In genomic region chr5:146656638-146657037, GRCh38 we compare ENCODE assay signal across 21 cellular contexts.
A peak's percentile ranks its signal among the peaks of the same experiment; 100 is the strongest.
DNase-seq lines count a peak whose midpoint lies in the region; ATAC-seq and TF ChIP-seq lines count a peak whose summit lies in the region.
"Had no signal": no experiment of that assay in that cellular context is flagged by ENCODE, and none has a peak within 500 bp of the region (broad histone marks: within the 10 kb centered on the region; RNA-seq: fewer than 3 reads in every experiment).

No MANE protein-coding gene starts in this region.

- ATAC-seq in omental fat pad (ENCODE audit: low FRiP score) (peak; percentile 89), PC-3 (no peak), lower lobe of right lung (no peak), GM19397 (IDR thresholded peaks at IDR 0.05; ENCODE audit: unreplicated experiment) (no peak)
- ATAC-seq: A549, GM12878, GM23338 had no signal

- H3F3A ChIP-seq in PC-3 (ENCODE audit: low read length, unreplicated experiment), result no peaks in the 10 kb centered on the region

- no TSS peak for BruUV-seq in PC-3 (replicated peaks; lab: Mats Ljungman, UMichigan)

- intact Hi-C loops in PC-3 (cut with micrococcal nuclease) (no loop called here), lower lobe of right lung (cut with DNase I) (no loop called here)

- CTCF ChIA-PET in PC-3 (lab: Charles Lee), result no interaction called here

- no peak overlapping the region for H2AFZ ChIP-seq in PC-3 (ENCODE audit: low read length)
- H2AFZ ChIP-seq: GM23338 had no signal

- no peak overlapping the region for H3K4me2 ChIP-seq in PC-3 (ENCODE audit: low read length)
- H3K4me2 ChIP-seq: A549, GM23338 had no signal

- H3K4me3 ChIP-seq in PC-3 (ENCODE audit: low read length) (no peak overlapping the region), lower lobe of right lung (no peak overlapping the region)
- H3K4me3 ChIP-seq: A549, GM12878, GM23338, HAP-1 had no signal

- H3K27ac ChIP-seq in PC-3 (ENCODE audit: low read length) (no peak overlapping the region), lower lobe of right lung (no peak overlapping the region)
- H3K27ac ChIP-seq: A549 had no signal

- H3K9me3 ChIP-seq in PC-3 (ENCODE audit: low read length) (no peaks in the 10 kb centered on the region), lower lobe of right lung (no peaks in the 10 kb centered on the region)
- H3K9me3 ChIP-seq: A549, Caco-2, HAP-1 had no signal

- H3K27me3 ChIP-seq in PC-3 (ENCODE audit: low read length) (peaks cover 85% of the 10 kb centered on the region), lower lobe of right lung (ENCODE audit: low read depth) (no peaks in the 10 kb centered on the region)

- H4K20me1 ChIP-seq in PC-3 (ENCODE audit: low read length), result no peaks in the 10 kb centered on the region

- no peaks in the 10 kb centered on the region for H3K9me2 ChIP-seq in PC-3 (replicated peaks; ENCODE audit: low read length)

- TF ChIP-seq CTCF in omental fat pad (IDR thresholded peaks at IDR 0.05) (no peak), PC-3 (conservative IDR thresholded peaks at IDR 0.05; ENCODE audit: low read depth, low read length) (no peak), lower lobe of right lung (IDR thresholded peaks at IDR 0.05) (no peak)

- H3K9ac ChIP-seq in PC-3 (ENCODE audit: low read length), result no peak overlapping the region

- DNase-seq in NCI-H2171 treated with DMSO at 0.1 percent for 48 hours (lab: John Stamatoyannopoulos, UW), result peak; percentile 10
- no peak for DNase-seq in NCI-H2171 (lab: John Stamatoyannopoulos, UW)
- DNase-seq in SK-N-DZ (ENCODE audit: low spot score), result peak; percentile 42
- DNase-seq in left kidney (ENCODE audit: low read depth, low spot score), result peak; percentile 77
- no peak for DNase-seq in omental fat pad (ENCODE audit: low spot score)
- DNase-seq in PC-3, result no peak
- DNase-seq in lower lobe of right lung, result no peak
- DNase-seq: 8988T; C1 segment of cervical spinal cord; Caco-2; CD4-positive, alpha-beta memory T cell; DMS 273 treated with DMSO at 0.1 percent for 48 hours; DMS79; EL; GDM1; HFFc6 had no signal

- H3K36me3 ChIP-seq in PC-3 (ENCODE audit: low read depth, low read length) (no peaks in the 10 kb centered on the region), lower lobe of right lung (no peaks in the 10 kb centered on the region)
- H3K36me3 ChIP-seq: HAP-1 had no signal

- no peaks in the 10 kb centered on the region for H3K4me1 ChIP-seq in PC-3 (ENCODE audit: insufficient read depth, low read length)
- H3K4me1 ChIP-seq in lower lobe of right lung, result no peaks in the 10 kb centered on the region
- H3K4me1 ChIP-seq: A549, Caco-2 had no signal

- no peaks in the 10 kb centered on the region for H3K79me2 ChIP-seq in PC-3 (ENCODE audit: low read length)

- POLR2A ChIA-PET in PC-3 (lab: Charles Lee; ENCODE audit: unreplicated experiment), result no interaction called here

Comparison
In these comparisons a context has a peak if more than half of its experiments do, and no peak if none do; other contexts are left out.
1. DNase-seq: peak in NCI-H2171 treated with DMSO at 0.1 percent for 48 hours (single experiment), SK-N-DZ (single experiment) and left kidney (single experiment); none in NCI-H2171 (single experiment), omental fat pad (single experiment), PC-3 (single experiment) and lower lobe of right lung (single experiment).